In the genomic region with DNA sequence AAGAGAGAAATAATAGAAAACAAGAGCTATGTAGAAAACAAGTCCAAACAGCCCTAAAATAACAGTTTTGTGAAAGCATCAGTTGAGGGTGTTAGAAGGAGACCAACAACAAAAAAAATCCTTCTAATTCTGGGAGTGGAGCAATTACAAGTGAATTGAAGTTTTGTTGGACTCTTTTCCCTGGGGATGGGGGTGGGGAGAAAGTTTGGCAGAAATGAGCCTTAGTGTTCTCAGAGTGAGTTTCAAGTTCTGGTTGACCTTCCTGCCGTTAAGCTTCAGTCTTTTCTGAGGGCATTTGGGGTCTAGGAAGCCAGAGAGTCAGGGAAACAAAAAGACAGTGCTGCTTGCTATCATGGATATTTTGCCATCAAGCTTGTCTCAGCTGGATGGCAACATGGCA, we compare ENCODE assay signal across 23 cellular contexts.
DNase-seq lines count a peak whose midpoint lies in the region; ATAC-seq and TF ChIP-seq lines count a peak whose summit lies in the region.
"Had no signal": no experiment of that assay in that cellular context is flagged by ENCODE, and none has a peak within 500 bp of the region (broad histone marks: within the 10 kb centered on the region; RNA-seq: fewer than 3 reads in every experiment).

No MANE protein-coding gene starts in this region.

- H3K4me1 ChIP-seq in right atrium auricular region, result peaks cover 0 to 19% of the 10 kb centered on the region in 2 donors
- H3K4me1 ChIP-seq: BLaER1 treated with 17β-estradiol and CSF1 and Interleukin-3, amounts not matched to agents 10 nM and 100 nM had no signal

- H3K27ac ChIP-seq in right atrium auricular region, result no peak overlapping the region
- H3K27ac ChIP-seq: 22Rv1; BLaER1 treated with 17β-estradiol and CSF1 and Interleukin-3, amounts not matched to agents 10 nM and 100 nM had no signal

- TF ChIP-seq CTCF in right atrium auricular region (IDR thresholded peaks at IDR 0.05), result no peak

- DNase-seq in Right ventricle myocardium inferior (ENCODE audit: missing footprints) (no peak), right atrium auricular region (ENCODE audit: low spot score) (no peak), globus pallidus (ENCODE audit: low spot score) (peak; percentile 31), left kidney (ENCODE audit: low read depth, low spot score) (peak; percentile 11), sciatic nerve (ENCODE audit: low spot score) (peak; percentile 71), dermis blood vessel endothelial cell (no peak)
- no peak for DNase-seq in stimulated activated CD4-positive, alpha-beta T cell treated with anti-CD3 and anti-CD28 coated beads, Interleukin-2, amount 100 ng/mL, for 24 hours
- DNase-seq: ACHN; Calu3; CD4-positive, alpha-beta memory T cell; GDM1; GOT3; Karpas-422; NCI-H1417; NCI-H187; NCI-H446; NCI-H526 treated with DMSO at 0.1 percent for 48 hours; OCI-M1; SHP77 had no signal

- H3K36me3 ChIP-seq in right atrium auricular region, result no peaks in the 10 kb centered on the region
- H3K36me3 ChIP-seq: BLaER1 treated with 17β-estradiol and CSF1 and Interleukin-3, amounts not matched to agents 10 nM and 100 nM had no signal

- H3K27me3 ChIP-seq in right atrium auricular region, result no peaks in the 10 kb centered on the region
- H3K27me3 ChIP-seq: BLaER1 treated with 17β-estradiol and CSF1 and Interleukin-3, amounts not matched to agents 10 nM and 100 nM had no signal

- H3K4me3 ChIP-seq in right atrium auricular region, result no peak overlapping the region
- H3K4me3 ChIP-seq: BLaER1 treated with 17β-estradiol and CSF1 and Interleukin-3, amounts not matched to agents 10 nM and 100 nM had no signal

- ATAC-seq in Right ventricle myocardium inferior (peak; percentile 62), sciatic nerve (peak; percentile 93), GM18520 (IDR thresholded peaks at IDR 0.05; ENCODE audit: unreplicated experiment) (no peak)
- ATAC-seq: HCT116 had no signal

- intact Hi-C loops in Right ventricle myocardium inferior (cut with DNase I), result no loop called here
- intact Hi-C loops in sciatic nerve (cut with DNase I), result no loop called here

- no peaks in the 10 kb centered on the region for H3K9me3 ChIP-seq in right atrium auricular region
- H3K9me3 ChIP-seq: BLaER1 treated with 17β-estradiol and CSF1 and Interleukin-3, amounts not matched to agents 10 nM and 100 nM had no signal

Comparison
In these comparisons a context has a peak if more than half of its experiments do, and no peak if none do; other contexts are left out.
1. DNase-seq: peak in globus pallidus (single experiment), left kidney (single experiment) and sciatic nerve (single experiment); none in Right ventricle myocardium inferior (single experiment), right atrium auricular region (single experiment), stimulated activated CD4-positive, alpha-beta T cell treated with anti-CD3 and anti-CD28 coated beads, Interleukin-2, amount 100 ng/mL, for 24 hours (0 of 2) and dermis blood vessel endothelial cell (single experiment).